ENCODE assay signal across 24 cellular contexts in genomic region chr11:70625051-70625450, GRCh38.
"Had no signal": no experiment of that assay in that cellular context is flagged by ENCODE, and none has a peak within 500 bp of the region (broad histone marks: within the 10 kb centered on the region; RNA-seq: fewer than 3 reads in every experiment).

No MANE protein-coding gene starts in this region.

- H3K4me1 Mint-ChIP-seq: stimulated activated naive B cell treated with anti-CD40 and anti-IgM and Interleukin-4, amounts not matched to agents 10 μg/mL and 1 μg/mL and 100 μg/mL, for 72 hours had no signal

- H3K27me3 ChIP-seq: colonic mucosa, foreskin keratinocyte, pancreas, right lobe of liver, transverse colon, upper lobe of right lung, uterus had no signal

- H3K4me3 Mint-ChIP-seq: dendritic cell treated with granulocyte-macrophage colony-stimulating factor and Interleukin-4, amounts not matched to agents 40 ng/mL and 50 ng/mL, for 4 days; natural killer cell; stimulated activated naive B cell treated with anti-CD40 and anti-IgM and Interleukin-4, amounts not matched to agents 10 μg/mL and 1 μg/mL and 100 μg/mL, for 72 hours; stimulated activated naive CD8-positive, alpha-beta T cell treated with anti-CD3 and anti-CD28 coated beads, Interleukin-15, Interleukin-2, amounts not matched to agents 100 ng/mL and 50 ng/mL, for 24 hours had no signal

- H3K27ac Mint-ChIP-seq: dendritic cell treated with granulocyte-macrophage colony-stimulating factor and Interleukin-4, amounts not matched to agents 40 ng/mL and 50 ng/mL, for 4 days; natural killer cell; stimulated activated naive B cell treated with anti-CD40 and anti-IgM and Interleukin-4, amounts not matched to agents 10 μg/mL and 1 μg/mL and 100 μg/mL, for 72 hours; stimulated activated naive CD8-positive, alpha-beta T cell treated with anti-CD3 and anti-CD28 coated beads, Interleukin-15, Interleukin-2, amounts not matched to agents 100 ng/mL and 50 ng/mL, for 24 hours had no signal

- H3K27me3 Mint-ChIP-seq: dendritic cell treated with granulocyte-macrophage colony-stimulating factor and Interleukin-4, amounts not matched to agents 40 ng/mL and 50 ng/mL, for 4 days had no signal

- H3K4me1 ChIP-seq: foreskin keratinocyte, pancreas, uterus had no signal

- H3K9me3 Mint-ChIP-seq: dendritic cell treated with granulocyte-macrophage colony-stimulating factor and Interleukin-4, amounts not matched to agents 40 ng/mL and 50 ng/mL, for 4 days; natural killer cell; stimulated activated naive B cell treated with anti-CD40 and anti-IgM and Interleukin-4, amounts not matched to agents 10 μg/mL and 1 μg/mL and 100 μg/mL, for 72 hours; stimulated activated naive CD8-positive, alpha-beta T cell treated with anti-CD3 and anti-CD28 coated beads, Interleukin-15, Interleukin-2, amounts not matched to agents 100 ng/mL and 50 ng/mL, for 24 hours had no signal

- DNase-seq: colonic mucosa; effector memory CD4-positive, alpha-beta T cell; foreskin keratinocyte; heart left ventricle; islet precursor cell; kidney glomerular epithelial cell; left ventricle myocardium superior; lower lobe of right lung; natural killer cell; retina; right lobe of liver; small intestine; stimulated activated CD4-positive, alpha-beta T cell treated with anti-CD3 and anti-CD28 coated beads, Interleukin-15, amount 100 ng/mL, for 24 hours; stimulated activated CD4-positive, alpha-beta T cell treated with anti-CD3 and anti-CD28 coated beads, Interleukin-2, amount 100 ng/mL, for 48 hours; stimulated activated naive B cell treated with anti-CD40 and anti-IgM and Interleukin-4, amounts not matched to agents 10 μg/mL and 1 μg/mL and 100 μg/mL, for 72 hours; transverse colon; upper lobe of right lung; uterus had no signal

- H3K27ac ChIP-seq: colonic mucosa, esophagus muscularis mucosa, foreskin keratinocyte, gastroesophageal sphincter, heart left ventricle, lower lobe of right lung, pancreas, right lobe of liver, transverse colon, upper lobe of right lung, uterus had no signal

- H3K36me3 Mint-ChIP-seq: natural killer cell; stimulated activated naive B cell treated with anti-CD40 and anti-IgM and Interleukin-4, amounts not matched to agents 10 μg/mL and 1 μg/mL and 100 μg/mL, for 72 hours had no signal

- H3K9me3 ChIP-seq: colonic mucosa, pancreas, right lobe of liver, transverse colon, upper lobe of right lung, uterus had no signal

- FAIRE-seq: endothelial cell of umbilical vein, pancreas, small intestine had no signal

- H3K36me3 ChIP-seq: colonic mucosa, esophagus muscularis mucosa, gastroesophageal sphincter, heart left ventricle, lower lobe of right lung, pancreas, right lobe of liver, transverse colon, upper lobe of right lung, uterus had no signal

- H3K4me3 ChIP-seq: colonic mucosa, esophagus muscularis mucosa, gastroesophageal sphincter, heart left ventricle, lower lobe of right lung, pancreas, right lobe of liver, transverse colon, upper lobe of right lung, uterus had no signal
